ENCODE assay signal across 9 cellular contexts in the genomic region with DNA sequence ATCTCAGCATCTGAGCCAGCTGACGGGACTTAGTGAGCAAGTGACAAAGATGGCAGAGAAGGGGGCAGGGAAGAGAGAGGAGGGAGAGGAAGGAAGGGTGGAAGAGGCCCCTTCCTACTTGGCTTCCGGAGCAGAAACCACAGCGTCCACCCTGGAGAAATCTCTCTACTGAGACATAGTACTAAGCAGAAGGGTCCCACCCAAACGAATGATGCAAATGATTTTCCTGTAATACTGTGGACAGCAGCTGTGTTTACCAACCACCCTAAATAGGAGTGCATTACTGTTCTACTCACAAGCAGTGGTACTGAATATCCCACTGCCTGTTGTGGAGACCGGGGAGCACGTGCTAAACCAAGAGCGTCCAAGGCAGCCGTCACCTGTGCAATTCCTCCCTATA. TPM values are rescaled to one million over a fixed set of nuclear protein-coding genes. Genes with fewer than 3 reads are reported as not detected.
DNase-seq lines count a peak whose midpoint lies in the region; ATAC-seq and TF ChIP-seq lines count a peak whose summit lies in the region.
"Had no signal": no experiment of that assay in that cellular context is flagged by ENCODE, and none has a peak within 500 bp of the region (broad histone marks: within the 10 kb centered on the region; RNA-seq: fewer than 3 reads in every experiment).

No MANE protein-coding gene starts in this region.

- H3K4me3 Mint-ChIP-seq in activated CD4-positive, alpha-beta T cell treated with anti-CD3 and anti-CD28 coated beads, Interleukin-2, amount 10 ng/mL, durations not matched to agents 7 days and 5 days, result no peak overlapping the region
- H3K4me3 Mint-ChIP-seq in activated B cell treated with CpG ODN at 0.5 μM for 24 hours (peak overlapping the region; percentile 66), MCF 10A (ENCODE audit: unreplicated experiment) (no peak overlapping the region)

- intact Hi-C loops in activated B cell treated with CpG ODN at 0.5 μM for 24 hours (cut with micrococcal nuclease), result loop anchor here (1.0 to 2.0 kb wide), 2 partner anchors 15 to 24 kb away; no protein-coding TSS in a partner anchor
- intact Hi-C loops in MCF 10A (cut with micrococcal nuclease), result no loop called here

- DNase-seq in activated CD4-positive, alpha-beta T cell treated with anti-CD3 and anti-CD28 coated beads, Interleukin-2, amount 10 ng/mL, durations not matched to agents 7 days and 5 days, result no peak
- no peak for DNase-seq in activated CD4-positive, alpha-beta T cell treated with anti-CD3 and anti-CD28 coated beads for 1 hour
- DNase-seq in activated B cell treated with CpG ODN at 0.5 μM for 24 hours, result no peak
- DNase-seq in stimulated activated naive CD8-positive, alpha-beta T cell treated with anti-CD3 and anti-CD28 coated beads, Interleukin-15, Interleukin-2, amounts not matched to agents 100 U/mL and 50 U/mL, for 24 hours, result no peak
- no peak for DNase-seq in MCF 10A (ENCODE audit: unreplicated experiment)
- DNase-seq in GM20000 (ENCODE audit: low spot score), result no peak
- no peak for DNase-seq in NCI-H446 treated with DMSO at 0.1 percent for 48 hours (lab: John Stamatoyannopoulos, UW)

- ATAC-seq in HG03159 (IDR thresholded peaks at IDR 0.05; ENCODE audit: unreplicated experiment) (peak; percentile 55), activated B cell treated with CpG ODN at 0.5 μM for 24 hours (ENCODE audit: low read depth) (peak; percentile 65)
- peak; percentile 40 for ATAC-seq in stimulated activated naive CD8-positive, alpha-beta T cell treated with anti-CD3 and anti-CD28 coated beads, Interleukin-15, Interleukin-2, amounts not matched to agents 100 U/mL and 50 U/mL, for 24 hours
- ATAC-seq: Panc1 had no signal

- H3K36me3 Mint-ChIP-seq in activated CD4-positive, alpha-beta T cell treated with anti-CD3 and anti-CD28 coated beads, Interleukin-2, amount 10 ng/mL, durations not matched to agents 7 days and 5 days (ENCODE audit: low read depth), result peaks cover 4% of the 10 kb centered on the region
- H3K36me3 Mint-ChIP-seq in activated B cell treated with CpG ODN at 0.5 μM for 24 hours (ENCODE audit: low read depth) (no peaks in the 10 kb centered on the region), MCF 10A (ENCODE audit: insufficient read depth, unreplicated experiment) (no peaks in the 10 kb centered on the region)

- POLR2A ChIA-PET in activated CD4-positive, alpha-beta T cell treated with anti-CD3 and anti-CD28 coated beads, Interleukin-2, amount 10 ng/mL, durations not matched to agents 7 days and 5 days (lab: Charles Lee), result no interaction called here
- POLR2A ChIA-PET in activated B cell treated with CpG ODN at 0.5 μM for 24 hours (lab: Charles Lee), result interaction anchor here (0.5 to 2.0 kb wide), 5 partner anchors 8 to 66 kb away, joined by 3 to 9 read pairs (median 6); a partner anchor contains a TSS
- POLR2A ChIA-PET in MCF 10A (lab: Yijun Ruan, JAX), result interaction anchor here (0.7 kb wide), 1 partner anchor 1609 kb away, joined by 3 read pairs; no protein-coding TSS in a partner anchor

- no peak for TF ChIP-seq CTCF in activated B cell treated with CpG ODN at 0.5 μM for 24 hours (IDR thresholded peaks at IDR 0.05)
- TF ChIP-seq CTCF in MCF 10A (IDR thresholded peaks at IDR 0.05; ENCODE audit: unreplicated experiment), result no peak
- TF ChIP-seq CTCF in GM20000 (IDR thresholded peaks at IDR 0.05; ENCODE audit: extremely low read depth, missing control alignments), result no peak

- peak overlapping the region; percentile 77 for H3K27ac Mint-ChIP-seq in activated CD4-positive, alpha-beta T cell treated with anti-CD3 and anti-CD28 coated beads, Interleukin-2, amount 10 ng/mL, durations not matched to agents 7 days and 5 days
- H3K27ac Mint-ChIP-seq in activated B cell treated with CpG ODN at 0.5 μM for 24 hours, result peak overlapping the region; percentile 63
- no peak overlapping the region for H3K27ac Mint-ChIP-seq in MCF 10A (ENCODE audit: low read depth, unreplicated experiment)

- CTCF ChIA-PET in activated CD4-positive, alpha-beta T cell treated with anti-CD3 and anti-CD28 coated beads, Interleukin-2, amount 10 ng/mL, durations not matched to agents 7 days and 5 days (lab: Charles Lee), result interaction anchor here (1.0 to 1.3 kb wide), 4 partner anchors 9 to 43 kb away, joined by 3 read pairs; no protein-coding TSS in a partner anchor
- CTCF ChIA-PET in activated B cell treated with CpG ODN at 0.5 μM for 24 hours (lab: Charles Lee) (no interaction called here), MCF 10A (lab: Yijun Ruan, JAX) (interaction anchor here (0.9 kb wide), 1 partner anchor 13 kb away, joined by 5 read pairs; no protein-coding TSS in a partner anchor)

- peaks cover 2% of the 10 kb centered on the region for H3K27me3 Mint-ChIP-seq in activated CD4-positive, alpha-beta T cell treated with anti-CD3 and anti-CD28 coated beads, Interleukin-2, amount 10 ng/mL, durations not matched to agents 7 days and 5 days
- H3K27me3 Mint-ChIP-seq in activated B cell treated with CpG ODN at 0.5 μM for 24 hours (no peaks in the 10 kb centered on the region), MCF 10A (ENCODE audit: insufficient read depth, unreplicated experiment) (no peaks in the 10 kb centered on the region)

- BruUV-seq in MCF 10A (replicated peaks; lab: Mats Ljungman, UMichigan), result no TSS peak

- peaks cover 8% of the 10 kb centered on the region for H3K9me3 Mint-ChIP-seq in activated CD4-positive, alpha-beta T cell treated with anti-CD3 and anti-CD28 coated beads, Interleukin-2, amount 10 ng/mL, durations not matched to agents 7 days and 5 days
- H3K9me3 Mint-ChIP-seq in activated B cell treated with CpG ODN at 0.5 μM for 24 hours (no peaks in the 10 kb centered on the region), MCF 10A (ENCODE audit: unreplicated experiment) (no peaks in the 10 kb centered on the region)

- peaks cover 19% of the 10 kb centered on the region for H3K4me1 Mint-ChIP-seq in activated CD4-positive, alpha-beta T cell treated with anti-CD3 and anti-CD28 coated beads, Interleukin-2, amount 10 ng/mL, durations not matched to agents 7 days and 5 days
- H3K4me1 Mint-ChIP-seq in activated B cell treated with CpG ODN at 0.5 μM for 24 hours, result peaks cover 63% of the 10 kb centered on the region
- H3K4me1 Mint-ChIP-seq in MCF 10A (ENCODE audit: insufficient read depth, unreplicated experiment), result no peaks in the 10 kb centered on the region

RNA-seq across cellular contexts. Expression of a gene that starts 29.4 kb away (rescaled TPM):
- under 1 TPM in 1 of 2 experiments, not detected in 1; 0.12 TPM for total RNA-seq in activated CD4-positive, alpha-beta T cell treated with anti-CD3 and anti-CD28 coated beads, Interleukin-2, amount 10 ng/mL, durations not matched to agents 7 days and 5 days
- total RNA-seq in activated B cell treated with CpG ODN at 0.5 μM for 24 hours (not detected in 2 replicates), MCF 10A (2022) (not detected in 2 replicates)
